In genomic region chr1:223652436-223652901, GRCh38 we compare ENCODE assay signal across 15 cellular contexts. TPM values are rescaled to one million over a fixed set of nuclear protein-coding genes. Genes with fewer than 3 reads are reported as not detected.
A peak's percentile ranks its signal among the peaks of the same experiment; 100 is the strongest.
DNase-seq lines count a peak whose midpoint lies in the region; ATAC-seq and TF ChIP-seq lines count a peak whose summit lies in the region.
"Had no signal": no experiment of that assay in that cellular context is flagged by ENCODE, and none has a peak within 500 bp of the region (broad histone marks: within the 10 kb centered on the region; RNA-seq: fewer than 3 reads in every experiment).

No MANE protein-coding gene starts in this region.

- intact Hi-C loops in psoas muscle (cut with DNase I), result no loop called here

- H3K9me3 ChIP-seq in RWPE2 (ENCODE audit: severe bottlenecking), result no peaks in the 10 kb centered on the region
- H3K9me3 ChIP-seq in psoas muscle, result no peaks in the 10 kb centered on the region
- H3K9me3 ChIP-seq: colonic mucosa, sigmoid colon had no signal

- H3K27me3 ChIP-seq in H7 (ENCODE audit: control insufficient read depth, insufficient read depth, low read length) (no peaks in the 10 kb centered on the region; the same call in 1 of the 2 replicates), RWPE2 (ENCODE audit: insufficient read depth, poor library complexity, severe bottlenecking) (no peaks in the 10 kb centered on the region), psoas muscle (ENCODE audit: insufficient read depth in 3 of 3, low read length in 2 of 3) (no peaks in the 10 kb centered on the region)
- H3K27me3 ChIP-seq: colonic mucosa, sigmoid colon had no signal

- peaks cover 7% of the 10 kb centered on the region for H3K4me1 ChIP-seq in RWPE2 (ENCODE audit: insufficient read depth, poor library complexity, severe bottlenecking)
- H3K4me1 ChIP-seq in psoas muscle, result peaks cover 23% of the 10 kb centered on the region
- H3K4me1 ChIP-seq: colonic mucosa had no signal

- no peak for TF ChIP-seq CTCF in RWPE2 (IDR thresholded peaks at IDR 0.05; ENCODE audit: poor library complexity, severe bottlenecking)
- no peak for TF ChIP-seq CTCF in psoas muscle (IDR thresholded peaks at IDR 0.05)

- peak; percentile 50 for DNase-seq in H7
- no peak for DNase-seq in RWPE2 (ENCODE audit: low spot score)
- peak; percentile 70 for DNase-seq in epidermal melanocyte (ENCODE audit: insufficient read length, low spot score)
- DNase-seq in psoas muscle, result no peak
- no peak for DNase-seq in effector CD8-positive, alpha-beta T cell (lab: John Stamatoyannopoulos, UW)
- DNase-seq in activated naive CD4-positive, alpha-beta T cell treated with Interleukin-2 at 50 U/mL for 16 hours, result no peak
- DNase-seq: activated CD4-positive, alpha-beta T cell treated with anti-CD3 and anti-CD28 coated beads, Interleukin-2, amount 50 U/mL, for 48 hours; activated effector memory CD4-positive, alpha-beta T cell treated with Interleukin-2 at 50 U/mL for 16 hours; CD8-positive, alpha-beta memory T cell; colonic mucosa; kidney glomerular epithelial cell; T-cell had no signal

- 52 to 71% (median 55%) methylated on average over 10 of the region's 10 CpGs for WGBS in psoas muscle, 3 donors

- H3K27ac ChIP-seq in RWPE2 (ENCODE audit: poor library complexity, severe bottlenecking), result no peak overlapping the region
- H3K27ac ChIP-seq in psoas muscle, result no peak overlapping the region
- H3K27ac ChIP-seq: colonic mucosa, sigmoid colon had no signal

- ATAC-seq in RWPE2 (ENCODE audit: low read depth) (peak; percentile 78), psoas muscle (peak in 3 of 4 donors; percentile 54 to 59 (median 55)), HG03442 (IDR thresholded peaks at IDR 0.05; ENCODE audit: unreplicated experiment) (no peak)
- ATAC-seq: T-cell had no signal

- H3K4me3 ChIP-seq in H7 (ENCODE audit: insufficient read depth, low read depth, low read length) (no peak overlapping the region), RWPE2 (ENCODE audit: severe bottlenecking) (no peak overlapping the region), psoas muscle (no peak overlapping the region)
- H3K4me3 ChIP-seq: colonic mucosa, sigmoid colon had no signal

- H3K36me3 ChIP-seq in H7 (replicated peaks; ENCODE audit: control insufficient read depth, insufficient read depth, low read length), result no peaks in the 10 kb centered on the region; the same call in 1 of the 2 replicates
- no peaks in the 10 kb centered on the region for H3K36me3 ChIP-seq in RWPE2 (ENCODE audit: low read depth)
- no peaks in the 10 kb centered on the region for H3K36me3 ChIP-seq in psoas muscle (ENCODE audit: insufficient read depth in 1 of 2, low read depth in 1 of 2)
- H3K36me3 ChIP-seq: colonic mucosa, sigmoid colon had no signal

RNA-seq across cellular contexts. Expression of gene CAPN8, which starts 13.0 kb away (rescaled TPM):
- total RNA-seq in H7 (2014; rRNA removed; shearing (Covaris generic)), result not detected in 2 replicates
- total RNA-seq in psoas muscle, result 1 to 10 TPM in 2 of 4 donors, under 1 TPM in 1, not detected in 1; 0.78 to 5.4 (median 2.1) TPM
- polyA plus RNA-seq in psoas muscle, result under 1 TPM in 2 of 3 donors, not detected in 1; 0.04 to 0.09 TPM
- total RNA-seq: CD8-positive, alpha-beta memory T cell; myocyte had no signal
- polyA plus RNA-seq: CD8-positive, alpha-beta memory T cell had no signal

RNA-seq across cellular contexts. Expression of gene CAPN2, which starts 59.9 kb away (rescaled TPM):
- 46.8 and 60.4 TPM in 2 replicates for total RNA-seq in H7 (2014; rRNA removed; shearing (Covaris generic))
- 100 to 1,000 TPM in 3 of 4 donors, 10 to 100 TPM in 1; 77.1 to 151 (median 105) TPM for total RNA-seq in psoas muscle
- polyA plus RNA-seq in psoas muscle, result 100 to 1,000 TPM in 1 of 3 donors, 10 to 100 TPM in 2; 47.6 to 157 (median 73.2) TPM

Comparison
In these comparisons a context has a peak if more than half of its experiments do, and no peak if none do; other contexts are left out.
1. DNase-seq: peak in H7 (single experiment) and epidermal melanocyte (single experiment); none in RWPE2 (single experiment), psoas muscle (0 of 2), effector CD8-positive, alpha-beta T cell (single experiment) and activated naive CD4-positive, alpha-beta T cell treated with Interleukin-2 at 50 U/mL for 16 hours (single experiment).